Comparison of ENCODE assay signal across 20 cellular contexts in genomic region chr2:58054264-58054663, GRCh38. TPM values are rescaled to one million over a fixed set of nuclear protein-coding genes. Genes with fewer than 3 reads are reported as not detected.
DNase-seq lines count a peak whose midpoint lies in the region; ATAC-seq, FAIRE-seq and TF ChIP-seq lines count a peak whose summit lies in the region.
"Had no signal": no experiment of that assay in that cellular context is flagged by ENCODE, and none has a peak within 500 bp of the region (broad histone marks: within the 10 kb centered on the region; RNA-seq: fewer than 3 reads in every experiment).

No MANE protein-coding gene starts in this region.

- TF ChIP-seq POLR2A in IMR-90 (IDR thresholded peaks at IDR 0.05; ENCODE audit: low read depth, low read length): no peak

- dilution Hi-C loops in IMR-90 (cut with HindIII; ENCODE audit: low sequenced_read_pairs, unreplicated experiment): no loop called here

- intact Hi-C loops in IMR-90 (cut with micrococcal nuclease): no loop called here
- intact Hi-C loops in Right ventricle myocardium superior (cut with DNase I): no loop called here

- H2BK120ac ChIP-seq in IMR-90 (ENCODE audit: low read depth, low read length): no peak overlapping the region

- H2BK20ac ChIP-seq in IMR-90 (ENCODE audit: low read depth, low read length): no peak overlapping the region

- no peak for TF ChIP-seq RAD21 in IMR-90 (IDR thresholded peaks at IDR 0.05; ENCODE audit: low read length)

- no peaks in the 10 kb centered on the region for H4K20me1 ChIP-seq in IMR-90 (ENCODE audit: insufficient read depth, low read length)

- POLR2A ChIA-PET in IMR-90 (lab: Charles Lee; ENCODE audit: unreplicated experiment): no interaction called here

- no peak overlapping the region for H3K56ac ChIP-seq in IMR-90 (ENCODE audit: extremely low read depth, insufficient read depth, low read length)

- no peak overlapping the region for H3K23ac ChIP-seq in IMR-90 (ENCODE audit: low read depth, low read length)

- H3K9me3 ChIP-seq in IMR-90 (ENCODE audit: control insufficient read depth, insufficient read depth, low read length): no peaks in the 10 kb centered on the region
- H3K9me3 ChIP-seq: esophagus muscularis mucosa, right lobe of liver, thyroid gland had no signal

- H3K4me3 ChIP-seq in IMR-90 (ENCODE audit: insufficient read depth, low read depth, low read length) (no peak overlapping the region), bronchial epithelial cell (ENCODE audit: low read depth, low read length) (no peak overlapping the region), foreskin fibroblast (ENCODE audit: low read depth in 1 of 2, low read length in 2 of 2) (no peak overlapping the region)
- H3K4me3 ChIP-seq: esophagus muscularis mucosa, K562, lung, right lobe of liver, thyroid gland had no signal

- no peaks in the 10 kb centered on the region for H3K4me1 ChIP-seq in IMR-90 (ENCODE audit: control insufficient read depth, insufficient read depth, low read length)
- H3K4me1 ChIP-seq: esophagus muscularis mucosa, right lobe of liver, thyroid gland had no signal

- CTCF ChIA-PET in IMR-90 (lab: Yijun Ruan, JAX): interaction anchor here (0.8 kb wide), 2 partner anchors 8 to 13 kb away, joined by 3 read pairs; no protein-coding TSS in a partner anchor

- no peak overlapping the region for H3K27ac ChIP-seq in IMR-90 (ENCODE audit: insufficient read depth, low read length)
- H3K27ac ChIP-seq: esophagus muscularis mucosa, right lobe of liver, thyroid gland had no signal

- no peak overlapping the region for H2AFZ ChIP-seq in IMR-90 (replicated peaks; ENCODE audit: low read length, poor library complexity)

- H2BK15ac ChIP-seq in IMR-90 (ENCODE audit: low read depth, low read length): no peak overlapping the region

- no peak overlapping the region for H3K4ac ChIP-seq in IMR-90 (ENCODE audit: low read depth, low read length)

- BruUV-seq in IMR-90 (replicated peaks; lab: Mats Ljungman, UMichigan): no TSS peak

- FAIRE-seq in bronchial epithelial cell (lab: Jason Lieb, UNC): no peak
- FAIRE-seq: K562 had no signal

- ATAC-seq in IMR-90 (ENCODE audit: low read depth) (no peak), Right ventricle myocardium superior (ENCODE audit: poor library complexity) (no peak)
- ATAC-seq: K562, PC-3 had no signal

- TF ChIP-seq CTCF in IMR-90 (conservative IDR thresholded peaks at IDR 0.05; ENCODE audit: low read depth, low read length) (no peak), bronchial epithelial cell (IDR thresholded peaks at IDR 0.05; ENCODE audit: insufficient read depth, low read length, severe bottlenecking) (no peak), foreskin fibroblast (IDR thresholded peaks at IDR 0.05; ENCODE audit: low read depth, low read length) (no peak)

- in situ Hi-C loops in IMR-90 (cut with MboI; ENCODE audit: low sequenced_read_pairs): no loop called here

- H3K79me1 ChIP-seq in IMR-90 (ENCODE audit: low read depth in 1 of 2, low read length in 2 of 2): peaks cover 6 to 13% of the 10 kb centered on the region in 2 experiments; a peak in 3 of 4 replicates

- no peak overlapping the region for H2BK5ac ChIP-seq in IMR-90 (ENCODE audit: low read depth, low read length, poor library complexity, severe bottlenecking)

- H3K36me3 ChIP-seq in IMR-90 (ENCODE audit: control insufficient read depth, insufficient read depth, low read length) (peaks cover 2% of the 10 kb centered on the region; the same call in 1 of the 2 replicates), bronchial epithelial cell (ENCODE audit: control insufficient read depth, insufficient read depth, low read length) (peaks cover 6% of the 10 kb centered on the region)
- H3K36me3 ChIP-seq: thyroid gland had no signal

- H2AK5ac ChIP-seq in IMR-90 (ENCODE audit: low read depth, low read length): no peak overlapping the region

- H2AK9ac ChIP-seq in IMR-90 (replicated peaks; ENCODE audit: low read depth, low read length, poor library complexity): no peak overlapping the region

- H3K18ac ChIP-seq in IMR-90 (ENCODE audit: low read depth, low read length): no peak overlapping the region

- H3K4me2 ChIP-seq in IMR-90 (ENCODE audit: low read depth, low read length): no peak overlapping the region

- no peak overlapping the region for H3K9ac ChIP-seq in IMR-90 (ENCODE audit: low read depth, low read length)

- H3K27me3 ChIP-seq in IMR-90 (ENCODE audit: control insufficient read depth, insufficient read depth, low read length): no peaks in the 10 kb centered on the region
- H3K27me3 ChIP-seq in bronchial epithelial cell (ENCODE audit: control insufficient read depth, insufficient read depth, low read length): no peaks in the 10 kb centered on the region
- H3K27me3 ChIP-seq: esophagus muscularis mucosa, right lobe of liver, thyroid gland had no signal

- H4K8ac ChIP-seq in IMR-90 (ENCODE audit: low read depth in 2 of 2, low read length in 2 of 2): no peak overlapping the region

- H3K9me1 ChIP-seq in IMR-90 (ENCODE audit: insufficient read depth, low read length): peaks cover 11% of the 10 kb centered on the region

- DNase-seq in AML-193 (lab: John Stamatoyannopoulos, UW) (peak; percentile 70 to 79), IMR-90 (peak; percentile 47), bronchial epithelial cell (ENCODE audit: low read depth) (peak; percentile 60), foreskin fibroblast (peak; percentile 21 to 68), NAMALWA (ENCODE audit: low spot score) (no peak), NCI-H2107 treated with DMSO at 0.1 percent for 48 hours (lab: John Stamatoyannopoulos, UW; ENCODE audit: unreplicated experiment) (no peak), Right ventricle myocardium superior (no peak)
- no peak for DNase-seq in activated CD4-positive, alpha-beta T cell treated with anti-CD3 and anti-CD28 coated beads for 1 hour
- DNase-seq: ACHN; activated naive CD8-positive, alpha-beta T cell treated with anti-CD3 and anti-CD28 coated beads, Interleukin-2, amount 10 ng/mL, durations not matched to agents 7 days and 5 days; CD4-positive, alpha-beta T cell; NCI-H2107; PC-3; right lobe of liver; stimulated activated naive CD4-positive, alpha-beta T cell treated with Interleukin-2 at 50 U/mL for 16 hours; T-helper 2 cell; thyroid gland had no signal

- H3K14ac ChIP-seq in IMR-90 (replicated peaks; ENCODE audit: low read depth, low read length): no peak overlapping the region

- no peak overlapping the region for H4K5ac ChIP-seq in IMR-90 (ENCODE audit: low read depth, low read length)

- no peak overlapping the region for H4K91ac ChIP-seq in IMR-90 (ENCODE audit: insufficient read depth, low read depth, low read length)

TF ChIP-seq in IMR-90, 13 proteins besides CTCF, POLR2A, EP300 and RAD21:
- peak; percentile 59; the same call in 1 of the 2 replicates for TF ChIP-seq CEBPB (IDR thresholded peaks at IDR 0.05; ENCODE audit: low read depth, low read length)
- TF ChIP-seq CHD1 (IDR thresholded peaks at IDR 0.05; ENCODE audit: low read depth, low read length): no peak

RNA-seq across cellular contexts. Expression of gene VRK2, which starts 7.7 kb away (rescaled TPM):
- total RNA-seq in IMR-90 (2012; rRNA removed) (22.8 and 27.2 TPM in 2 replicates), bronchial epithelial cell (67.7 and 115 TPM in 2 replicates), Right ventricle myocardium superior (30.9 TPM)
- 11.0 and 12.2 TPM in 2 replicates for polyA plus RNA-seq in IMR-90 (2012; rRNA removed)
- 1.9 and 5.2 TPM in 2 replicates for polyA plus RNA-seq in IMR-90 (2012; cell fraction: cytosol; rRNA removed)
- polyA plus RNA-seq in IMR-90 (2012; cell fraction: nucleus; rRNA removed; ENCODE audit: low replicate concordance): 1.2 and 8.7 TPM in 2 replicates

Comparison
In these comparisons a context has a peak if more than half of its experiments do, and no peak if none do; other contexts are left out.
1. DNase-seq: peak in AML-193 (2 of 2), IMR-90 (single experiment), bronchial epithelial cell (single experiment) and foreskin fibroblast (2 of 2); none in NAMALWA (single experiment), NCI-H2107 treated with DMSO at 0.1 percent for 48 hours (single experiment), activated CD4-positive, alpha-beta T cell treated with anti-CD3 and anti-CD28 coated beads for 1 hour (single experiment) and Right ventricle myocardium superior (single experiment).